20 cellular contexts compared by ENCODE assay signal in genomic region chr7:117785431-117785830, GRCh38.
DNase-seq lines count a peak whose midpoint lies in the region; FAIRE-seq and TF ChIP-seq lines count a peak whose summit lies in the region.
"Had no signal": no experiment of that assay in that cellular context is flagged by ENCODE, and none has a peak within 500 bp of the region (broad histone marks: within the 10 kb centered on the region; RNA-seq: fewer than 3 reads in every experiment).

No MANE protein-coding gene starts in this region.

- no peak overlapping the region for H3K9ac ChIP-seq in trophoblast cell (ENCODE audit: low read length)
- H3K9ac ChIP-seq: BLaER1 treated with 17β-estradiol and CSF1 and Interleukin-3, amounts not matched to agents 10 nM and 100 nM had no signal

- no peaks in the 10 kb centered on the region for H3K4me1 ChIP-seq in HEK293 (ENCODE audit: control insufficient read depth, insufficient read depth, low read length)
- peaks cover 0 to 3% of the 10 kb centered on the region in 2 experiments for H3K4me1 ChIP-seq in trophoblast cell (ENCODE audit: control insufficient read depth in 1 of 2, insufficient read depth in 2 of 2, low read length in 2 of 2)
- H3K4me1 ChIP-seq in PC-9 (replicated peaks; ENCODE audit: insufficient read depth): no peaks in the 10 kb centered on the region
- H3K4me1 ChIP-seq in Peyer's patch: no peaks in the 10 kb centered on the region
- H3K4me1 ChIP-seq: A549, Caco-2 had no signal

- TF ChIP-seq POLR2A in Peyer's patch (IDR thresholded peaks at IDR 0.05): no peak

- H3K9me2 ChIP-seq in PC-9 (ENCODE audit: insufficient read depth): no peaks in the 10 kb centered on the region

- TF ChIP-seq CTCF in HEK293 (tag by site-specific recombination; IDR thresholded peaks at IDR 0.05): no peak
- TF ChIP-seq CTCF in PC-9 (conservative IDR thresholded peaks at IDR 0.05): no peak
- no peak for TF ChIP-seq CTCF in Peyer's patch (IDR thresholded peaks at IDR 0.05)

- FAIRE-seq in GM18507 (lab: Jason Lieb, UNC): peak; percentile 12
- FAIRE-seq: A549, D721Med, GM12891 had no signal

- H3K4me2 ChIP-seq in trophoblast cell (ENCODE audit: low read length) (no peak overlapping the region), PC-9 (no peak overlapping the region)
- H3K4me2 ChIP-seq: A549; BLaER1 treated with 17β-estradiol and CSF1 and Interleukin-3, amounts not matched to agents 10 nM and 100 nM had no signal

- no peak overlapping the region for H2BK120ac ChIP-seq in trophoblast cell (ENCODE audit: insufficient read depth, low read length, poor library complexity)

- DNase-seq in GM18507 (ENCODE audit: extremely low spot score, insufficient read length, low read depth) (no peak), NCI-H69 (lab: John Stamatoyannopoulos, UW) (peak; percentile 50), trophoblast cell (no peak), PC-9 (no peak), EL (no peak), Peyer's patch (no peak)
- DNase-seq: AML-193; Caco-2; Calu3; CD4-positive, alpha-beta T cell; CD8-positive, alpha-beta T cell; DMS79 treated with DMSO at 0.1 percent for 48 hours; GDM1 had no signal

- H3K27me3 ChIP-seq in trophoblast cell (ENCODE audit: insufficient read depth, low read length) (no peaks in the 10 kb centered on the region), PC-9 (ENCODE audit: insufficient read depth, low read depth) (no peaks in the 10 kb centered on the region), Peyer's patch (no peaks in the 10 kb centered on the region)
- H3K27me3 ChIP-seq: BLaER1 treated with 17β-estradiol and CSF1 and Interleukin-3, amounts not matched to agents 10 nM and 100 nM had no signal

- no peak overlapping the region for H4K91ac ChIP-seq in trophoblast cell (ENCODE audit: low read depth, low read length)

- H3K27ac ChIP-seq in HEK293 (ENCODE audit: extremely low read depth, low read depth, low read length): no peak overlapping the region
- no peak overlapping the region for H3K27ac ChIP-seq in trophoblast cell (ENCODE audit: low read depth, low read length)
- no peak overlapping the region for H3K27ac ChIP-seq in PC-9
- no peak overlapping the region for H3K27ac ChIP-seq in Peyer's patch
- H3K27ac ChIP-seq: 22Rv1; A549; BLaER1 treated with 17β-estradiol and CSF1 and Interleukin-3, amounts not matched to agents 10 nM and 100 nM; C4-2B had no signal

- H4K12ac ChIP-seq in trophoblast cell (ENCODE audit: low read depth, low read length): no peak overlapping the region

- no CpG with 5 or more reads among the region's 1 CpG for WGBS in trophoblast cell (ENCODE audit: extremely low coverage, insufficient coverage, insufficient read length)

- H3K4ac ChIP-seq in trophoblast cell (ENCODE audit: low read depth, low read length): no peak overlapping the region

- H3K79me1 ChIP-seq in trophoblast cell (ENCODE audit: low read length): peaks cover 3% of the 10 kb centered on the region

- H3K36me3 ChIP-seq in HEK293 (ENCODE audit: control insufficient read depth in 2 of 2, insufficient read depth in 1 of 2, low read length in 2 of 2) (no peaks in the 10 kb centered on the region), trophoblast cell (ENCODE audit: control insufficient read depth in 1 of 2, insufficient read depth in 2 of 2, low read length in 2 of 2) (peaks cover 2 to 3% of the 10 kb centered on the region in 2 experiments), PC-9 (ENCODE audit: low read depth) (no peaks in the 10 kb centered on the region), Peyer's patch (no peaks in the 10 kb centered on the region)
- H3K36me3 ChIP-seq: BLaER1 treated with 17β-estradiol and CSF1 and Interleukin-3, amounts not matched to agents 10 nM and 100 nM had no signal

- H3K23ac ChIP-seq in trophoblast cell (ENCODE audit: low read length): peak overlapping the region; percentile 96

- H3K9me3 ChIP-seq in HEK293 (ENCODE audit: control insufficient read depth, insufficient read depth, low read depth, low read length) (no peaks in the 10 kb centered on the region), trophoblast cell (ENCODE audit: insufficient read depth, low read depth, low read length) (no peaks in the 10 kb centered on the region), PC-9 (ENCODE audit: insufficient read depth, low read depth) (no peaks in the 10 kb centered on the region), Peyer's patch (no peaks in the 10 kb centered on the region)
- H3K9me3 ChIP-seq: A549, Caco-2 had no signal

- no peak overlapping the region for H2BK12ac ChIP-seq in trophoblast cell (ENCODE audit: low read length)

- H2BK5ac ChIP-seq in trophoblast cell (ENCODE audit: low read depth, low read length, poor library complexity): no peak overlapping the region

- intact Hi-C loops in PC-9 (cut with micrococcal nuclease; ENCODE audit: unreplicated experiment): no loop called here

- POLR2A ChIA-PET in HEK293 (lab: Yijun Ruan, JAX) (no interaction called here), PC-9 (lab: Charles Lee; ENCODE audit: unreplicated experiment) (no interaction called here)

- no peak overlapping the region for H2AK5ac ChIP-seq in trophoblast cell (ENCODE audit: low read length)

- H3K14ac ChIP-seq in trophoblast cell (ENCODE audit: low read length): no peak overlapping the region

- no peak overlapping the region for H4K8ac ChIP-seq in trophoblast cell (ENCODE audit: low read depth, low read length)

- H3K18ac ChIP-seq in trophoblast cell (ENCODE audit: low read length): no peak overlapping the region

- no TSS peak for BruUV-seq in PC-9 (replicated peaks; lab: Mats Ljungman, UMichigan)

- H3K79me2 ChIP-seq in trophoblast cell (ENCODE audit: control insufficient read depth, insufficient read depth, low read length, poor library complexity): no peaks in the 10 kb centered on the region
- no peaks in the 10 kb centered on the region for H3K79me2 ChIP-seq in PC-9 (ENCODE audit: low read depth)

- no peak overlapping the region for H3K4me3 ChIP-seq in HEK293 (ENCODE audit: low read depth, low read length)
- H3K4me3 ChIP-seq in trophoblast cell (ENCODE audit: low read depth, low read length): no peak overlapping the region
- no peak overlapping the region for H3K4me3 ChIP-seq in PC-9
- no peak overlapping the region for H3K4me3 ChIP-seq in Peyer's patch
- H3K4me3 ChIP-seq: A549; BLaER1 treated with 17β-estradiol and CSF1 and Interleukin-3, amounts not matched to agents 10 nM and 100 nM had no signal

- no peaks in the 10 kb centered on the region for H4K20me1 ChIP-seq in PC-9 (ENCODE audit: insufficient read depth)
- H4K20me1 ChIP-seq: BLaER1 treated with 17β-estradiol and CSF1 and Interleukin-3, amounts not matched to agents 10 nM and 100 nM had no signal

- no peaks in the 10 kb centered on the region for H3F3A ChIP-seq in PC-9 (ENCODE audit: insufficient read depth, low read depth)

- CTCF ChIA-PET in HEK293 (lab: Yijun Ruan, JAX) (interaction anchor here (1.4 kb wide), 1 partner anchor 15 kb away, joined by 4 read pairs; no protein-coding TSS in a partner anchor), PC-9 (lab: Charles Lee) (no interaction called here)

- H2AFZ ChIP-seq in trophoblast cell (ENCODE audit: insufficient read depth, low read length, poor library complexity) (no peak overlapping the region), PC-9 (no peak overlapping the region)

TF ChIP-seq in HEK293, 187 proteins besides CTCF, POLR2A, EP300 and RAD21:
- TF ChIP-seq ZNF501 (tag by site-specific recombination; IDR thresholded peaks at IDR 0.05): no peak
- TF ChIP-seq, protein P1, sequence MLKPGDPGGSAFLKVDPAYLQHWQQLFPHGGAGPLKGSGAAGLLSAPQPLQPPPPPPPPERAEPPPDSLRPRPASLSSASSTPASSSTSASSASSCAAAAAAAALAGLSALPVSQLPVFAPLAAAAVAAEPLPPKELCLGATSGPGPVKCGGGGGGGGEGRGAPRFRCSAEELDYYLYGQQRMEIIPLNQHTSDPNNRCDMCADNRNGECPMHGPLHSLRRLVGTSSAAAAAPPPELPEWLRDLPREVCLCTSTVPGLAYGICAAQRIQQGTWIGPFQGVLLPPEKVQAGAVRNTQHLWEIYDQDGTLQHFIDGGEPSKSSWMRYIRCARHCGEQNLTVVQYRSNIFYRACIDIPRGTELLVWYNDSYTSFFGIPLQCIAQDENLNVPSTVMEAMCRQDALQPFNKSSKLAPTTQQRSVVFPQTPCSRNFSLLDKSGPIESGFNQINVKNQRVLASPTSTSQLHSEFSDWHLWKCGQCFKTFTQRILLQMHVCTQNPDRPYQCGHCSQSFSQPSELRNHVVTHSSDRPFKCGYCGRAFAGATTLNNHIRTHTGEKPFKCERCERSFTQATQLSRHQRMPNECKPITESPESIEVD (tag by site-specific recombination; IDR thresholded peaks at IDR 0.05): 0 out of 2 replicates have a peak, but pooled peaks have one; percentile 6
